Comparison of ENCODE assay signal across 21 cellular contexts in genomic region chr1:188497020-188497419, GRCh38.
DNase-seq lines count a peak whose midpoint lies in the region; ATAC-seq and TF ChIP-seq lines count a peak whose summit lies in the region.
"Had no signal": no experiment of that assay in that cellular context is flagged by ENCODE, and none has a peak within 500 bp of the region (broad histone marks: within the 10 kb centered on the region; RNA-seq: fewer than 3 reads in every experiment).

No MANE protein-coding gene starts in this region.

- no peak overlapping the region for H2AFZ ChIP-seq in SK-N-SH (ENCODE audit: low read depth)

- POLR2A ChIA-PET in SK-N-SH (lab: Yijun Ruan, JAX) = no interaction called here

- H3K9me3 ChIP-seq in SK-N-SH = no peaks in the 10 kb centered on the region; the same call in 1 of the 2 replicates
- H3K9me3 ChIP-seq: Caco-2, HAP-1 had no signal

- ATAC-seq in SK-N-SH treated with all-trans-retinoic acid at 6 μM for 48 hours (no peak), GM21423 (IDR thresholded peaks at IDR 0.05; ENCODE audit: unreplicated experiment) (no peak)
- ATAC-seq: CD8-positive, alpha-beta T cell had no signal

- no peak for TF ChIP-seq RAD21 in SK-N-SH (IDR thresholded peaks at IDR 0.05; ENCODE audit: low read length)

- no peak overlapping the region for H3K4me2 ChIP-seq in SK-N-SH
- H3K4me2 ChIP-seq: BLaER1 had no signal

- CTCF ChIA-PET in SK-N-SH (lab: Yijun Ruan, JAX) = no interaction called here

- no peaks in the 10 kb centered on the region; a peak in 1 of 4 replicates for H3K4me1 ChIP-seq in SK-N-SH (ENCODE audit: control insufficient read depth in 1 of 2, insufficient read depth in 2 of 2, low read depth in 1 of 2, low read length in 1 of 2)
- H3K4me1 ChIP-seq: BLaER1, Caco-2, HAP-1 had no signal

- no peaks in the 10 kb centered on the region for H3K9me2 ChIP-seq in SK-N-SH

- peak overlapping the region; percentile 95 for H3K27ac Mint-ChIP-seq in glutamatergic neuron (ENCODE audit: unreplicated experiment)
- H3K27ac Mint-ChIP-seq: B cell; CD4-positive, CD25-positive, alpha-beta regulatory T cell; CD8-positive, alpha-beta T cell; HFFc6 had no signal

- 63% methylated on average over 1 of the region's 1 CpG for WGBS in SK-N-SH (ENCODE audit: low lambda C conversion rate)

- no peaks in the 10 kb centered on the region for H4K20me1 ChIP-seq in SK-N-SH (ENCODE audit: insufficient read depth)
- H4K20me1 ChIP-seq: BLaER1 had no signal

- H3K9me3 Mint-ChIP-seq in glutamatergic neuron (ENCODE audit: unreplicated experiment) = peaks cover 16% of the 10 kb centered on the region

- no peaks in the 10 kb centered on the region for H3F3A ChIP-seq in SK-N-SH (replicated peaks; ENCODE audit: insufficient read depth)

- no peaks in the 10 kb centered on the region for H3K36me3 ChIP-seq in SK-N-SH (replicated peaks in 1 of 2; ENCODE audit: control insufficient read depth in 1 of 2, insufficient read depth in 2 of 2, low read length in 1 of 2)
- H3K36me3 ChIP-seq: BLaER1, HAP-1 had no signal

- no peak overlapping the region for H3K27ac ChIP-seq in SK-N-SH (ENCODE audit: low read depth in 2 of 2, low read length in 1 of 2)
- H3K27ac ChIP-seq: BLaER1, C4-2B had no signal

- H3K27me3 ChIP-seq in SK-N-SH (ENCODE audit: insufficient read depth) = no peaks in the 10 kb centered on the region
- H3K27me3 ChIP-seq: BLaER1 had no signal

- H3K4me3 Mint-ChIP-seq in glutamatergic neuron (ENCODE audit: unreplicated experiment) = peak overlapping the region; percentile 58
- H3K4me3 Mint-ChIP-seq: B cell; CD4-positive, CD25-positive, alpha-beta regulatory T cell; CD8-positive, alpha-beta T cell; HFFc6 had no signal

- no peak for TF ChIP-seq CTCF in SK-N-SH (IDR thresholded peaks at IDR 0.05)
- no peak for TF ChIP-seq CTCF in glutamatergic neuron (IDR thresholded peaks at IDR 0.05; ENCODE audit: partially characterized antibody, unreplicated experiment)

- DNase-seq in SK-N-SH (no peak), SK-N-DZ (ENCODE audit: low spot score) (peak; percentile 94), glutamatergic neuron (no peak), occipital lobe (lab: John Stamatoyannopoulos, UW) (no peak), AML-193 (lab: John Stamatoyannopoulos, UW) (no peak)
- DNase-seq: 8988T; Caco-2; CD4-positive, CD25-positive, alpha-beta regulatory T cell; CD8-positive, alpha-beta T cell; DMS 273 treated with DMSO at 0.1 percent for 48 hours; DMS79; EL; GF-D8; GOT3; HFFc6 had no signal

- peaks cover 7% of the 10 kb centered on the region for H3K27me3 Mint-ChIP-seq in glutamatergic neuron (ENCODE audit: unreplicated experiment)
- H3K27me3 Mint-ChIP-seq: B cell; CD4-positive, CD25-positive, alpha-beta regulatory T cell had no signal

- H3K4me3 ChIP-seq in SK-N-SH (ENCODE audit: low read depth in 2 of 2, low read length in 1 of 2) = no peak overlapping the region
- H3K4me3 ChIP-seq: BLaER1, HAP-1 had no signal

- peaks cover 8% of the 10 kb centered on the region for H3K36me3 Mint-ChIP-seq in glutamatergic neuron (ENCODE audit: unreplicated experiment)
- H3K36me3 Mint-ChIP-seq: CD4-positive, CD25-positive, alpha-beta regulatory T cell; CD8-positive, alpha-beta T cell had no signal

- no peaks in the 10 kb centered on the region for H3K79me2 ChIP-seq in SK-N-SH (ENCODE audit: insufficient read depth)

- H3K4me1 Mint-ChIP-seq in glutamatergic neuron (ENCODE audit: low read depth, unreplicated experiment) = peaks cover 23% of the 10 kb centered on the region
- H3K4me1 Mint-ChIP-seq: B cell; CD4-positive, CD25-positive, alpha-beta regulatory T cell had no signal

- peak in 1 of 2 experiments; percentile 90; a peak in 2 of 4 replicates for TF ChIP-seq EP300 in SK-N-SH (IDR thresholded peaks at IDR 0.05; ENCODE audit: borderline replicate concordance in 1 of 2, low read depth in 1 of 2, low read length in 1 of 2)

- no peak overlapping the region for H3K9ac ChIP-seq in SK-N-SH
- H3K9ac ChIP-seq: BLaER1 had no signal

TF ChIP-seq in SK-N-SH, 30 proteins besides CTCF, POLR2A, EP300 and RAD21 (continues in another document):
- TF ChIP-seq MXI1 (IDR thresholded peaks at IDR 0.05; ENCODE audit: low read depth, low read length) (no peak), TCF12 (IDR thresholded peaks at IDR 0.05) (no peak), GATA2 (CRISPR knock-in tag; IDR thresholded peaks at IDR 0.05) (peak; percentile 75), NFIC (IDR thresholded peaks at IDR 0.05; ENCODE audit: borderline replicate concordance) (no peak), EZH2phosphoT487 (IDR thresholded peaks at IDR 0.05; ENCODE audit: borderline replicate concordance, low read depth) (no peak), IRF3 (IDR thresholded peaks at IDR 0.05; ENCODE audit: low read depth, low read length) (no peak), FOSL2 (IDR thresholded peaks at IDR 0.05; ENCODE audit: borderline replicate concordance, low read depth) (no peak), ELF1 (IDR thresholded peaks at IDR 0.05) (no peak), TAF1 (IDR thresholded peaks at IDR 0.05; ENCODE audit: borderline replicate concordance, low read depth, low read length) (no peak), SIN3A (IDR thresholded peaks at IDR 0.05; ENCODE audit: borderline replicate concordance, low read depth, low read length) (no peak)
- TF ChIP-seq, protein P1, sequence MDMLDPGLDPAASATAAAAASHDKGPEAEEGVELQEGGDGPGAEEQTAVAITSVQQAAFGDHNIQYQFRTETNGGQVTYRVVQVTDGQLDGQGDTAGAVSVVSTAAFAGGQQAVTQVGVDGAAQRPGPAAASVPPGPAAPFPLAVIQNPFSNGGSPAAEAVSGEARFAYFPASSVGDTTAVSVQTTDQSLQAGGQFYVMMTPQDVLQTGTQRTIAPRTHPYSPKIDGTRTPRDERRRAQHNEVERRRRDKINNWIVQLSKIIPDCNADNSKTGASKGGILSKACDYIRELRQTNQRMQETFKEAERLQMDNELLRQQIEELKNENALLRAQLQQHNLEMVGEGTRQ (IDR thresholded peaks at IDR 0.05; ENCODE audit: borderline replicate concordance, low read depth, low read length) = no peak

TF ChIP-seq in SK-N-SH treated with all-trans-retinoic acid at 6 μM for 48 hours, 23 proteins besides CTCF, POLR2A, EP300 and RAD21 (continues in another document):
- TF ChIP-seq ZC3H10 (CRISPR knock-in tag; IDR thresholded peaks at IDR 0.05) (no peak), TCF4 (CRISPR knock-in tag; IDR thresholded peaks at IDR 0.05; ENCODE audit: borderline replicate concordance) (no peak), RARB (CRISPR knock-in tag; IDR thresholded peaks at IDR 0.05) (no peak), GLIS3 (CRISPR knock-in tag; IDR thresholded peaks at IDR 0.05) (no peak), ZFP30 (CRISPR knock-in tag; IDR thresholded peaks at IDR 0.05) (no peak), TSHZ2 (CRISPR knock-in tag; IDR thresholded peaks at IDR 0.05) (no peak), ISL1 (CRISPR knock-in tag; IDR thresholded peaks at IDR 0.05) (no peak), POU6F1 (CRISPR knock-in tag; IDR thresholded peaks at IDR 0.05; ENCODE audit: borderline replicate concordance, low read depth) (no peak)
- TF ChIP-seq, protein P2, sequence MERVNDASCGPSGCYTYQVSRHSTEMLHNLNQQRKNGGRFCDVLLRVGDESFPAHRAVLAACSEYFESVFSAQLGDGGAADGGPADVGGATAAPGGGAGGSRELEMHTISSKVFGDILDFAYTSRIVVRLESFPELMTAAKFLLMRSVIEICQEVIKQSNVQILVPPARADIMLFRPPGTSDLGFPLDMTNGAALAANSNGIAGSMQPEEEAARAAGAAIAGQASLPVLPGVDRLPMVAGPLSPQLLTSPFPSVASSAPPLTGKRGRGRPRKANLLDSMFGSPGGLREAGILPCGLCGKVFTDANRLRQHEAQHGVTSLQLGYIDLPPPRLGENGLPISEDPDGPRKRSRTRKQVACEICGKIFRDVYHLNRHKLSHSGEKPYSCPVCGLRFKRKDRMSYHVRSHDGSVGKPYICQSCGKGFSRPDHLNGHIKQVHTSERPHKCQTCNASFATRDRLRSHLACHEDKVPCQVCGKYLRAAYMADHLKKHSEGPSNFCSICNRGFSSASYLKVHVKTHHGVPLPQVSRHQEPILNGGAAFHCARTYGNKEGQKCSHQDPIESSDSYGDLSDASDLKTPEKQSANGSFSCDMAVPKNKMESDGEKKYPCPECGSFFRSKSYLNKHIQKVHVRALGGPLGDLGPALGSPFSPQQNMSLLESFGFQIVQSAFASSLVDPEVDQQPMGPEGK (CRISPR knock-in tag; IDR thresholded peaks at IDR 0.05; ENCODE audit: borderline replicate concordance) = no peak
